In the genomic region with DNA sequence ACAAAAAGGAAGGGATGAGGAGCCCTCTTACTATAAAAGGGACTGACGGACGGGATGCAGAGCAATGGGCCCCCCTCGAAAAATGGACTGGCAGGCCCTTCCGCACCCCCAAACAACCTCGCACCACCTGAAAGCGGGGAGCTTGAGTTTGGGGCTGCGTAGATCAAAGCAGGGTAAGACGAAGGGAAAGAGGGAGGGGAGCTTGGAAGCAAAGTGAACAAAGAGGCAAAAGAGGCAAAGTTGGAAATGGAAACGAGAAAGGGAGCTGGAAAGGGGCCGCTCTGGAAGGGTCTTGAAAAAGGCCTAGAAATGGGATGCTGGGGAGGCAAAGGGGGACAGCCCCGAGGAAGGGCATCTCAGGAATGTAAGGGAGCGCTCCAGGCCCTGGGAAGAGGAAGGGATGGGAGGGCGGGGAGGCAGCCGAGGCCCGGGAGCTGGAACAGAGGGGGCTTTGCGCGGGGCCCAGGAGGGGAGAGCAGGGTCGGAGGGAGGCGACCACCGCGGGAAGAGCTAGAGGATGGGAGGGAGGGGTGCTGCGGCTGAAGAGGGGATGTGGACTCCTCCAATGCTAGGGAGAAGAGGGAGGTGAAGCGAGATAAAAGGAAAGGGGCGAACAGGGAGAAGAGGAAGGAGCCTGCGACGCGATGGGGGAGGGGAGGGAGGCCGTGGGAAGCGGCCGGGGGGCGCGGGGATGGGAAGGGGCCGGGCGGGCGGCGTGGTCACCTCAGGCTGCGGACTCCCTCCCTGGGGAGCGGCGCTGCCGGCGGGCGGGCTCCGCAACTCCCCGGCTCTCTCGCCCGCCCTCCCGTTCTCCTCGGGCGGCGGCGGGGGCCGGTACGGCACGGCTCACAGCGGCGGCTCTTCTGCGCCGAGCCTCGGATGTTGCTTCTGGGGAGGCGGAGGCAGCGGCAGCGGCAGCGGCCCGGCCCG, we compare ENCODE assay signal across 8 cellular contexts. TPM values are rescaled to one million over a fixed set of nuclear protein-coding genes. Genes with fewer than 3 reads are reported as not detected.
A peak's percentile ranks its signal among the peaks of the same experiment; 100 is the strongest.
DNase-seq lines count a peak whose midpoint lies in the region; ATAC-seq and TF ChIP-seq lines count a peak whose summit lies in the region.

No MANE protein-coding gene starts in this region.

- peaks cover 22% of the 10 kb centered on the region for H3K36me3 Mint-ChIP-seq in activated CD4-positive, alpha-beta T cell treated with anti-CD3 and anti-CD28 coated beads, Interleukin-2, amount 10 ng/mL, durations not matched to agents 7 days and 5 days (ENCODE audit: low read depth)

- H3K9me3 Mint-ChIP-seq in activated CD4-positive, alpha-beta T cell treated with anti-CD3 and anti-CD28 coated beads, Interleukin-2, amount 10 ng/mL, durations not matched to agents 7 days and 5 days, result no peaks in the 10 kb centered on the region

- H3K4me3 ChIP-seq in HUES48 (ENCODE audit: low read depth, low read length) (peak overlapping the region; percentile 96), mucosa of descending colon (peak overlapping the region; percentile 89)

- peak; percentile 70 for DNase-seq in DMS53 (lab: John Stamatoyannopoulos, UW)
- peak; percentile 18 for DNase-seq in activated CD4-positive, alpha-beta T cell treated with anti-CD3 and anti-CD28 coated beads, Interleukin-2, amount 10 ng/mL, durations not matched to agents 7 days and 5 days
- DNase-seq in epithelial cell of prostate (ENCODE audit: low read depth, low spot score), result no peak
- DNase-seq in mucosa of descending colon, result peak; percentile 64 to 68 (median 66)
- no peak for DNase-seq in KG1 (lab: John Stamatoyannopoulos, UW)

- H3K27me3 Mint-ChIP-seq in activated CD4-positive, alpha-beta T cell treated with anti-CD3 and anti-CD28 coated beads, Interleukin-2, amount 10 ng/mL, durations not matched to agents 7 days and 5 days, result no peaks in the 10 kb centered on the region

- H3K27ac Mint-ChIP-seq in activated CD4-positive, alpha-beta T cell treated with anti-CD3 and anti-CD28 coated beads, Interleukin-2, amount 10 ng/mL, durations not matched to agents 7 days and 5 days, result peak overlapping the region; percentile 94

- CTCF ChIA-PET in activated CD4-positive, alpha-beta T cell treated with anti-CD3 and anti-CD28 coated beads, Interleukin-2, amount 10 ng/mL, durations not matched to agents 7 days and 5 days (lab: Charles Lee), result interaction anchor here (0.5 to 1.2 kb wide), 3 partner anchors 36 to 1254 kb away, joined by 3 to 4 read pairs (median 4); no protein-coding TSS in a partner anchor

- ATAC-seq in GM21390 (IDR thresholded peaks at IDR 0.05; ENCODE audit: unreplicated experiment) (peak; percentile 0), mucosa of descending colon (peak; percentile 8)

- H3K4me1 ChIP-seq in HUES48 (ENCODE audit: control insufficient read depth, insufficient read depth, low read length), result peaks cover 23% of the 10 kb centered on the region
- H3K4me1 ChIP-seq in mucosa of descending colon (ENCODE audit: low read depth), result peaks cover 32% of the 10 kb centered on the region

- H3K27ac ChIP-seq in HUES48 (ENCODE audit: low read depth, low read length) (peak overlapping the region; percentile 75), epithelial cell of prostate (peak overlapping the region; percentile 96), temporal lobe (ENCODE audit: low read depth, low read length) (peak overlapping the region; percentile 89)

- intact Hi-C loops in mucosa of descending colon (cut with DNase I, micrococcal nuclease), result no loop called here

- H3K9me3 ChIP-seq in HUES48 (ENCODE audit: control insufficient read depth, insufficient read depth, low read length) (no peaks in the 10 kb centered on the region), mucosa of descending colon (no peaks in the 10 kb centered on the region)

- H3K9ac ChIP-seq in HUES48 (ENCODE audit: low read depth, low read length), result peak overlapping the region; percentile 75

- POLR2A ChIA-PET in activated CD4-positive, alpha-beta T cell treated with anti-CD3 and anti-CD28 coated beads, Interleukin-2, amount 10 ng/mL, durations not matched to agents 7 days and 5 days (lab: Charles Lee), result interaction anchor here (1.2 kb wide), 1 partner anchor 10 kb away, joined by 3 read pairs; no protein-coding TSS in a partner anchor

- peak overlapping the region; percentile 85 for H3K4me3 Mint-ChIP-seq in activated CD4-positive, alpha-beta T cell treated with anti-CD3 and anti-CD28 coated beads, Interleukin-2, amount 10 ng/mL, durations not matched to agents 7 days and 5 days

- H3K27me3 ChIP-seq in HUES48 (ENCODE audit: control insufficient read depth, insufficient read depth, low read length), result peaks cover 31% of the 10 kb centered on the region

- peaks cover 59% of the 10 kb centered on the region for H3K4me1 Mint-ChIP-seq in activated CD4-positive, alpha-beta T cell treated with anti-CD3 and anti-CD28 coated beads, Interleukin-2, amount 10 ng/mL, durations not matched to agents 7 days and 5 days

- no peak for TF ChIP-seq CTCF in mucosa of descending colon (IDR thresholded peaks at IDR 0.05)

- H3K36me3 ChIP-seq in HUES48 (ENCODE audit: control insufficient read depth, insufficient read depth, low read length) (no peaks in the 10 kb centered on the region), mucosa of descending colon (ENCODE audit: low read depth) (no peaks in the 10 kb centered on the region)

RNA-seq across cellular contexts. Expression of gene RNF145, which starts 0.6 kb away (rescaled TPM):
- 100 to 1,000 TPM; 133 to 145 TPM for total RNA-seq in activated CD4-positive, alpha-beta T cell treated with anti-CD3 and anti-CD28 coated beads, Interleukin-2, amount 10 ng/mL, durations not matched to agents 7 days and 5 days
- 10 to 100 TPM; 50.0 to 72.6 (median 57.2) TPM for total RNA-seq in mucosa of descending colon
- 105 TPM for total RNA-seq in temporal lobe

RNA-seq across cellular contexts. Expression of gene UBLCP1, which starts 54.3 kb away (rescaled TPM):
- total RNA-seq in activated CD4-positive, alpha-beta T cell treated with anti-CD3 and anti-CD28 coated beads, Interleukin-2, amount 10 ng/mL, durations not matched to agents 7 days and 5 days, result 10 to 100 TPM; 29.2 to 32.2 TPM
- total RNA-seq in mucosa of descending colon, result 10 to 100 TPM; 12.1 to 18.3 (median 17.7) TPM
- total RNA-seq in temporal lobe, result 15.7 TPM

Comparison
In these comparisons a context has a peak if more than half of its experiments do, and no peak if none do; other contexts are left out.
1. DNase-seq: peak in DMS53 (single experiment), activated CD4-positive, alpha-beta T cell treated with anti-CD3 and anti-CD28 coated beads, Interleukin-2, amount 10 ng/mL, durations not matched to agents 7 days and 5 days (single experiment) and mucosa of descending colon (3 of 3); none in epithelial cell of prostate (single experiment) and KG1 (single experiment).
2. Peak in every context shown above with its lines, with median percentiles within 50 percentile points of each other: H3K27ac ChIP-seq.